ENCODE assay signal across 9 cellular contexts in the genomic region with DNA sequence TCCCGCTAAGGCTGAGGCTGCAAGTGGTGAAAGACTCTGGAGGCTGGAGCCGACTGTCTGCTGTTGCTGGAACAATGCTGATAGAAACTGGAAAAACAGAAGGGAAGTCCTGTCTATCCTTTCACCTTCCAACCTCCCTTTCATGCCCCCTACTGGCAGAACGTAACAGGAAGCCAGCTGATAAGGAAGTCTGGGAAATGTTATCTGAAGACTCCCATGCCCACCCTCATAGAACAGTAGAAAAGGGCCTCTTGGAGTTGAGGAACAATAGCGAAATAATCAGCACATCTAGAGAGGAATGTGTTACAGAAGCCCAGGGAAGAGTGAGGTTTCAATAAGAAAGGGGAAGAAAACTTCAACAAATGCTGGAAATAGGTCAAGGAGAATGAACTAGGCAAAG.
DNase-seq lines count a peak whose midpoint lies in the region; ATAC-seq and TF ChIP-seq lines count a peak whose summit lies in the region.
"Had no signal": no experiment of that assay in that cellular context is flagged by ENCODE, and none has a peak within 500 bp of the region (broad histone marks: within the 10 kb centered on the region; RNA-seq: fewer than 3 reads in every experiment).

No MANE protein-coding gene starts in this region.

- no peak for ATAC-seq in HG02588 (IDR thresholded peaks at IDR 0.05; ENCODE audit: unreplicated experiment)

- H3K9me3 ChIP-seq in WERI-Rb-1 (ENCODE audit: severe bottlenecking) (no peaks in the 10 kb centered on the region), stomach (no peaks in the 10 kb centered on the region)
- H3K9me3 ChIP-seq: ascending aorta had no signal

- H3K4me3 ChIP-seq in HFF-Myc (replicated peaks; ENCODE audit: low read depth, low read length) = no peak overlapping the region
- H3K4me3 ChIP-seq in WERI-Rb-1 (ENCODE audit: low read depth, low read length) = no peak overlapping the region
- H3K4me3 ChIP-seq in stomach = no peak overlapping the region
- H3K4me3 ChIP-seq: ascending aorta had no signal

- H3K27ac ChIP-seq in WERI-Rb-1 (no peak overlapping the region), stomach (no peak overlapping the region)
- H3K27ac ChIP-seq: ascending aorta had no signal

- H3K4me1 ChIP-seq in stomach = no peaks in the 10 kb centered on the region
- H3K4me1 ChIP-seq: ascending aorta had no signal

- TF ChIP-seq CTCF in HFF-Myc (IDR thresholded peaks at IDR 0.05; ENCODE audit: low read depth, low read length, missing control alignments) (peak; percentile 52), WERI-Rb-1 (IDR thresholded peaks at IDR 0.05; ENCODE audit: low read depth, low read length) (peak; percentile 65), stomach (IDR thresholded peaks at IDR 0.05) (no peak)

- TF ChIP-seq EP300 in stomach (IDR thresholded peaks at IDR 0.05) = no peak

- TF ChIP-seq POLR2A in stomach (IDR thresholded peaks at IDR 0.05) = no peak

- peak; percentile 22 for DNase-seq in D341Med (ENCODE audit: low spot score)
- no peak for DNase-seq in HFF-Myc (ENCODE audit: extremely low read depth, low read depth)
- peak; percentile 66 for DNase-seq in WERI-Rb-1
- DNase-seq in lung microvascular endothelial cell (ENCODE audit: low read depth in 2 of 2) = peak; percentile 42 to 47
- no peak for DNase-seq in OCI-M2 (lab: John Stamatoyannopoulos, UW; ENCODE audit: unreplicated experiment)
- DNase-seq in stomach = no peak
- DNase-seq in NCI-H345 (lab: John Stamatoyannopoulos, UW) = no peak

- H3K36me3 ChIP-seq in WERI-Rb-1 (no peaks in the 10 kb centered on the region), stomach (no peaks in the 10 kb centered on the region)
- H3K36me3 ChIP-seq: ascending aorta had no signal

- intact Hi-C loops in stomach (cut with DNase I; ENCODE audit: low total_unique reads) = no loop called here

- 34 to 53% (median 40%) methylated on average over 4 of the region's 4 CpGs for WGBS in stomach, 5 donors

- H3K27me3 ChIP-seq in WERI-Rb-1 (ENCODE audit: insufficient read depth, low read depth, severe bottlenecking) (no peaks in the 10 kb centered on the region), stomach (no peaks in the 10 kb centered on the region)
- H3K27me3 ChIP-seq: ascending aorta had no signal

Comparison
In these comparisons a context has a peak if more than half of its experiments do, and no peak if none do; other contexts are left out.
1. DNase-seq: peak in D341Med (single experiment), WERI-Rb-1 (single experiment) and lung microvascular endothelial cell (2 of 2); none in HFF-Myc (single experiment), OCI-M2 (single experiment), stomach (single experiment) and NCI-H345 (single experiment).
2. CTCF ChIP-seq: peak in HFF-Myc (single experiment) and WERI-Rb-1 (single experiment); none in stomach (0 of 7).